In genomic region chr20:21099653-21100589, GRCh38 we compare ENCODE assay signal across 8 cellular contexts. TPM values are rescaled to one million over a fixed set of nuclear protein-coding genes. Genes with fewer than 3 reads are reported as not detected.
A peak's percentile ranks its signal among the peaks of the same experiment; 100 is the strongest.
DNase-seq lines count a peak whose midpoint lies in the region; ATAC-seq and TF ChIP-seq lines count a peak whose summit lies in the region.

No MANE protein-coding gene starts in this region.

- peaks cover 31% of the 10 kb centered on the region for H3K4me1 Mint-ChIP-seq in T-helper 1 cell treated with Interleukin-12 subunit alpha and Interleukin-12 subunit beta and Interleukin-4 antibody, amounts not matched to agents 30 μg/mL and 1 μg/mL, for 36 hours (ENCODE audit: low read depth)

- peaks cover 24% of the 10 kb centered on the region for H3K4me1 ChIP-seq in mucosa of stomach (ENCODE audit: control insufficient read depth, insufficient read depth, low read length)
- H3K4me1 ChIP-seq in upper lobe of left lung: peaks cover 29 to 41% (median 35%) of the 10 kb centered on the region in 4 donors

- DNase-seq in ACHN (peak; percentile 55), dermis blood vessel endothelial cell (peak; percentile 37), upper lobe of left lung (peak; percentile 57 to 88), HEK293T (ENCODE audit: extremely low spot score) (no peak)
- DNase-seq in Jurkat, Clone E6-1 (ENCODE audit: low read depth, low spot score): peak; percentile 29

- H3K27ac ChIP-seq in upper lobe of left lung: peak overlapping the region in 3 of 4 donors; percentile 29 to 71 (median 69)

- POLR2A ChIA-PET in HEK293T (lab: Yijun Ruan, JAX): interaction anchor here (2.0 kb wide), 1 partner anchor 26 kb away, joined by 8 read pairs; the partner anchor contains the start of gene KIZ

- peak overlapping the region; percentile 50 for H3K9ac ChIP-seq in mucosa of stomach (ENCODE audit: low read length)

- no peak for TF ChIP-seq CTCF in upper lobe of left lung (IDR thresholded peaks at IDR 0.05)

- H3K36me3 Mint-ChIP-seq in T-helper 1 cell treated with Interleukin-12 subunit alpha and Interleukin-12 subunit beta and Interleukin-4 antibody, amounts not matched to agents 30 μg/mL and 1 μg/mL, for 36 hours (ENCODE audit: low read depth): peaks cover 3% of the 10 kb centered on the region

- CTCF ChIA-PET in HEK293T (lab: Yijun Ruan, JAX): no interaction called here

- no peak for TF ChIP-seq POLR2A in upper lobe of left lung (IDR thresholded peaks at IDR 0.05)

- peaks cover 88% of the 10 kb centered on the region for H3K27me3 ChIP-seq in mucosa of stomach (ENCODE audit: control insufficient read depth, insufficient read depth, low read length)
- peaks cover 4 to 61% (median 33%) of the 10 kb centered on the region in 4 donors for H3K27me3 ChIP-seq in upper lobe of left lung

- in situ Hi-C loops in ACHN (cut with HindIII; ENCODE audit: low pct_ligation_motif_present, low pct_unique_long_range_greater_than_20kb, low sequenced_read_pairs): no loop called here

- peaks cover 93% of the 10 kb centered on the region for H3K27me3 Mint-ChIP-seq in T-helper 1 cell treated with Interleukin-12 subunit alpha and Interleukin-12 subunit beta and Interleukin-4 antibody, amounts not matched to agents 30 μg/mL and 1 μg/mL, for 36 hours (ENCODE audit: low read depth)

- peak overlapping the region; percentile 85 for H3K27ac Mint-ChIP-seq in T-helper 1 cell treated with Interleukin-12 subunit alpha and Interleukin-12 subunit beta and Interleukin-4 antibody, amounts not matched to agents 30 μg/mL and 1 μg/mL, for 36 hours

- no peaks in the 10 kb centered on the region for H3K9me3 Mint-ChIP-seq in T-helper 1 cell treated with Interleukin-12 subunit alpha and Interleukin-12 subunit beta and Interleukin-4 antibody, amounts not matched to agents 30 μg/mL and 1 μg/mL, for 36 hours

- 4 to 5% methylated on average over 33 to 48 of the region's 48 CpGs for WGBS in upper lobe of left lung, 2 donors

- TF ChIP-seq EP300 in upper lobe of left lung (IDR thresholded peaks at IDR 0.05): no peak

- no peaks in the 10 kb centered on the region for H3K9me3 ChIP-seq in mucosa of stomach (ENCODE audit: control insufficient read depth, low read length)
- no peaks in the 10 kb centered on the region for H3K9me3 ChIP-seq in upper lobe of left lung

- peak; percentile 45 for ATAC-seq in GM18868 (IDR thresholded peaks at IDR 0.05; ENCODE audit: unreplicated experiment)
- peak in 1 of 2 donors; percentile 67 for ATAC-seq in upper lobe of left lung (ENCODE audit: low FRiP score in 2 of 2)

- peak overlapping the region; percentile 54 for H3K4me3 ChIP-seq in Jurkat, Clone E6-1 (ENCODE audit: low read length)
- peak overlapping the region; percentile 63 for H3K4me3 ChIP-seq in mucosa of stomach (ENCODE audit: low read length)
- H3K4me3 ChIP-seq in upper lobe of left lung: peak overlapping the region; percentile 16 to 53 (median 46)

- H3K36me3 ChIP-seq in mucosa of stomach (ENCODE audit: control insufficient read depth, insufficient read depth, low read length) (no peaks in the 10 kb centered on the region), upper lobe of left lung (no peaks in the 10 kb centered on the region)

- peak overlapping the region; percentile 88 for H3K4me3 Mint-ChIP-seq in T-helper 1 cell treated with Interleukin-12 subunit alpha and Interleukin-12 subunit beta and Interleukin-4 antibody, amounts not matched to agents 30 μg/mL and 1 μg/mL, for 36 hours

TF ChIP-seq in HEK293T, 16 proteins besides CTCF, POLR2A, EP300 and RAD21:
- TF ChIP-seq FOXK2 (IDR thresholded peaks at IDR 0.05) (no peak), L3MBTL2 (conservative IDR thresholded peaks at IDR 0.05) (no peak), BHLHE40 (IDR thresholded peaks at IDR 0.05; ENCODE audit: borderline replicate concordance) (no peak), ZNF384 (IDR thresholded peaks at IDR 0.05) (no peak), ARNT (IDR thresholded peaks at IDR 0.05) (no peak), LEF1 (IDR thresholded peaks at IDR 0.05; ENCODE audit: borderline replicate concordance) (no peak), CTBP1 (IDR thresholded peaks at IDR 0.05; ENCODE audit: borderline replicate concordance) (no peak), HDGF (IDR thresholded peaks at IDR 0.05; ENCODE audit: borderline replicate concordance) (no peak), SP1 (IDR thresholded peaks at IDR 0.05) (no peak)
- TF ChIP-seq, protein P1, sequence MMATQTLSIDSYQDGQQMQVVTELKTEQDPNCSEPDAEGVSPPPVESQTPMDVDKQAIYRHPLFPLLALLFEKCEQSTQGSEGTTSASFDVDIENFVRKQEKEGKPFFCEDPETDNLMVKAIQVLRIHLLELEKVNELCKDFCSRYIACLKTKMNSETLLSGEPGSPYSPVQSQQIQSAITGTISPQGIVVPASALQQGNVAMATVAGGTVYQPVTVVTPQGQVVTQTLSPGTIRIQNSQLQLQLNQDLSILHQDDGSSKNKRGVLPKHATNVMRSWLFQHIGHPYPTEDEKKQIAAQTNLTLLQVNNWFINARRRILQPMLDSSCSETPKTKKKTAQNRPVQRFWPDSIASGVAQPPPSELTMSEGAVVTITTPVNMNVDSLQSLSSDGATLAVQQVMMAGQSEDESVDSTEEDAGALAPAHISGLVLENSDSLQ (IDR thresholded peaks at IDR 0.05): no peak

RNA-seq across cellular contexts. Expression of gene LINC00237, which starts 6.2 kb away (rescaled TPM):
- polyA plus RNA-seq in Jurkat, Clone E6-1 (2012; ENCODE audit: insufficient read depth, insufficient read length): not detected
- total RNA-seq in dermis blood vessel endothelial cell (not detected in 2 replicates), upper lobe of left lung (not detected)

RNA-seq across cellular contexts. Expression of gene KIZ, which starts 26.0 kb away (rescaled TPM):
- polyA plus RNA-seq in Jurkat, Clone E6-1 (2012; ENCODE audit: insufficient read depth, insufficient read length): 23.2 TPM
- total RNA-seq in dermis blood vessel endothelial cell (5.7 and 7.5 TPM in 2 replicates), upper lobe of left lung (10 to 100 TPM in 5 of 6 donors, 1 to 10 TPM in 1; 7.9 to 29.3 (median 15.2) TPM)
